In genomic region chr1:19569786-19570185, GRCh38 we compare ENCODE assay signal across 23 cellular contexts.
"Had no signal": no experiment of that assay in that cellular context is flagged by ENCODE, and none has a peak within 500 bp of the region (broad histone marks: within the 10 kb centered on the region; RNA-seq: fewer than 3 reads in every experiment).

No MANE protein-coding gene starts in this region.

- H3K4me3 Mint-ChIP-seq: memory B cell; natural killer cell; neural progenitor cell; stimulated activated memory B cell treated with anti-CD40 and anti-IgM and Interleukin-4, amounts not matched to agents 10 μg/mL and 1 μg/mL and 100 μg/mL, for 72 hours; type B pancreatic cell had no signal

- H3K36me3 Mint-ChIP-seq: natural killer cell, neural progenitor cell, type B pancreatic cell had no signal

- H3K4me1 Mint-ChIP-seq: memory B cell; natural killer cell; neural progenitor cell; stimulated activated memory B cell treated with anti-CD40 and anti-IgM and Interleukin-4, amounts not matched to agents 10 μg/mL and 1 μg/mL and 100 μg/mL, for 72 hours had no signal

- H3K27me3 ChIP-seq: dorsolateral prefrontal cortex, neural progenitor cell, right atrium auricular region, testis, tibial artery had no signal

- FAIRE-seq: colon, kidney had no signal

- H3K4me1 ChIP-seq: foreskin keratinocyte, neural progenitor cell, prostate gland, testis had no signal

- H3K27me3 Mint-ChIP-seq: stimulated activated memory B cell treated with anti-CD40 and anti-IgM and Interleukin-4, amounts not matched to agents 10 μg/mL and 1 μg/mL and 100 μg/mL, for 72 hours had no signal

- H3K27ac Mint-ChIP-seq: memory B cell; natural killer cell; neural progenitor cell; stimulated activated memory B cell treated with anti-CD40 and anti-IgM and Interleukin-4, amounts not matched to agents 10 μg/mL and 1 μg/mL and 100 μg/mL, for 72 hours; type B pancreatic cell had no signal

- DNase-seq: cerebellar nuclear complex; dorsolateral prefrontal cortex; effector CD4-positive, alpha-beta T cell; foreskin keratinocyte; hypothalamus; kidney; natural killer cell; nucleus accumbens; stimulated activated CD4-positive, alpha-beta T cell treated with anti-CD3 and anti-CD28 coated beads, Interleukin-4, amount 100 ng/mL, for 4 hours; stimulated activated naive CD8-positive, alpha-beta T cell treated with anti-CD3 and anti-CD28 coated beads, Interleukin-15, Interleukin-2, amounts not matched to agents 100 U/mL and 50 U/mL, for 24 hours; substantia nigra; testis; tibial artery had no signal

- H2AFZ ChIP-seq: neural progenitor cell had no signal

- H3K4me3 ChIP-seq: dorsolateral prefrontal cortex, lung, neural progenitor cell, prostate gland, right atrium auricular region, testis, tibial artery had no signal

- H3K4me2 ChIP-seq: neural progenitor cell had no signal

- H3K36me3 ChIP-seq: neural progenitor cell, prostate gland, right atrium auricular region, tibial artery had no signal

- H3K27ac ChIP-seq: dorsolateral prefrontal cortex, foreskin keratinocyte, neural progenitor cell, prostate gland, right atrium auricular region, testis, tibial artery had no signal

- ATAC-seq: foreskin keratinocyte; left lobe of liver; natural killer cell; sciatic nerve; stimulated activated memory B cell treated with anti-CD40 and anti-IgM and Interleukin-4, amounts not matched to agents 10 μg/mL and 1 μg/mL and 100 μg/mL, for 72 hours; stimulated activated naive CD8-positive, alpha-beta T cell treated with anti-CD3 and anti-CD28 coated beads, Interleukin-15, Interleukin-2, amounts not matched to agents 100 U/mL and 50 U/mL, for 24 hours had no signal

- H3K9me3 Mint-ChIP-seq: natural killer cell, neural progenitor cell had no signal

- H3K9me3 ChIP-seq: prostate gland, right atrium auricular region, testis, tibial artery had no signal

- H3K9ac ChIP-seq: neural progenitor cell had no signal
